21 cellular contexts compared by ENCODE assay signal in the genomic region with DNA sequence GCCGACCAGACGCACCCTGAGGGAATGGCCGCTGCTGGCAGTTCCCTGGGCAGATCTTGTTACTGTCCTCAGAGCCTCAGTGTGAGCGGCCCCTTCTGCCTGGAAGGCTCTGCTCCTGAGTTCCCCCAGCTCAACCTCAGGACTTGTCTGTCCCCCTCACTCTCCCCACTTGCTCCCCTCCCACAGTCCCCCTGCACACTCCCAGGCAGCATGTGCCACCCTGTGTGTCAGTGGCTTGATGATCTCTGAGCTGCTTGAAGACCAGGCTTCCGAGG.
"Had no signal": no experiment of that assay in that cellular context is flagged by ENCODE, and none has a peak within 500 bp of the region (broad histone marks: within the 10 kb centered on the region; RNA-seq: fewer than 3 reads in every experiment).

No MANE protein-coding gene starts in this region.

- H3K36me3 ChIP-seq: brain microvascular endothelial cell, thoracic aorta, upper lobe of right lung had no signal

- H3K36me3 Mint-ChIP-seq: activated CD8-positive, alpha-beta memory T cell treated with anti-CD3 and anti-CD28 coated beads, Interleukin-2, amount 10 ng/mL, durations not matched to agents 7 days and 5 days; memory B cell had no signal

- H3K27ac Mint-ChIP-seq: activated CD4-positive, alpha-beta T cell treated with anti-CD3 and anti-CD28 coated beads, Interleukin-2, amount 10 ng/mL, durations not matched to agents 24 days and 14 days; activated CD8-positive, alpha-beta memory T cell treated with anti-CD3 and anti-CD28 coated beads, Interleukin-2, amount 10 ng/mL, durations not matched to agents 7 days and 5 days; activated CD8-positive, alpha-beta T cell treated with anti-CD3 and anti-CD28 coated beads for 36 hours; activated T-helper 1 cell treated with anti-CD3 and anti-CD28 coated beads, Interleukin-12 subunit alpha, Interleukin-12 subunit beta, Interleukin-2, Interleukin-4 antibody, amounts not matched to agents 30 ng/mL and 10 ng/mL and 1 ng/mL, durations not matched to agents 14 hours and 24 hours and 36 hours; effector memory CD8-positive, alpha-beta T cell; memory B cell had no signal

- DNase-seq: activated CD4-positive, alpha-beta T cell treated with anti-CD3 and anti-CD28 coated beads, Interleukin-2, amount 10 ng/mL, durations not matched to agents 24 days and 14 days; activated CD8-positive, alpha-beta memory T cell treated with anti-CD3 and anti-CD28 coated beads, Interleukin-2, amount 10 ng/mL, durations not matched to agents 7 days and 5 days; activated CD8-positive, alpha-beta T cell treated with anti-CD3 and anti-CD28 coated beads for 36 hours; activated gamma-delta T cell; aorta; brain microvascular endothelial cell; caudate nucleus; effector memory CD8-positive, alpha-beta T cell; foreskin melanocyte; left cardiac atrium; stimulated activated CD4-positive, alpha-beta T cell treated with anti-CD3 and anti-CD28 coated beads, Interleukin-4, amount 100 ng/mL, for 24 hours; stimulated activated naive CD4-positive, alpha-beta T cell treated with Interleukin-2 at 50 U/mL for 16 hours; T-helper 2 cell; upper lobe of right lung had no signal

- H3K9me3 ChIP-seq: thoracic aorta, upper lobe of right lung had no signal

- FAIRE-seq: endothelial cell of umbilical vein, islet of Langerhans had no signal

- ATAC-seq: activated CD8-positive, alpha-beta memory T cell treated with anti-CD3 and anti-CD28 coated beads, Interleukin-2, amount 10 ng/mL, durations not matched to agents 7 days and 5 days; effector memory CD8-positive, alpha-beta T cell; left cardiac atrium; upper lobe of right lung had no signal

- H3K27me3 Mint-ChIP-seq: activated CD4-positive, alpha-beta T cell treated with anti-CD3 and anti-CD28 coated beads, Interleukin-2, amount 10 ng/mL, durations not matched to agents 24 days and 14 days; activated CD8-positive, alpha-beta T cell treated with anti-CD3 and anti-CD28 coated beads for 36 hours; effector memory CD8-positive, alpha-beta T cell; memory B cell had no signal

- H3K27ac ChIP-seq: brain microvascular endothelial cell, hepatocyte, thoracic aorta, upper lobe of right lung had no signal

- H3K4me3 ChIP-seq: hepatocyte, thoracic aorta, upper lobe of right lung had no signal

- H3K4me1 Mint-ChIP-seq: memory B cell had no signal

- H3K4me1 ChIP-seq: upper lobe of right lung had no signal

- H3K9me3 Mint-ChIP-seq: activated CD4-positive, alpha-beta T cell treated with anti-CD3 and anti-CD28 coated beads, Interleukin-2, amount 10 ng/mL, durations not matched to agents 24 days and 14 days; activated CD8-positive, alpha-beta T cell treated with anti-CD3 and anti-CD28 coated beads for 36 hours; activated naive CD4-positive, alpha-beta T cell treated with anti-CD3 and anti-CD28 coated beads, Interleukin-2, amount 50 U/mL, for 72 hours; activated T-helper 1 cell treated with anti-CD3 and anti-CD28 coated beads, Interleukin-12 subunit alpha, Interleukin-12 subunit beta, Interleukin-2, Interleukin-4 antibody, amounts not matched to agents 30 ng/mL and 10 ng/mL and 1 ng/mL, durations not matched to agents 14 hours and 24 hours and 36 hours; memory B cell had no signal

- H3K27me3 ChIP-seq: brain microvascular endothelial cell, hepatocyte had no signal

- H3K4me3 Mint-ChIP-seq: activated CD4-positive, alpha-beta T cell treated with anti-CD3 and anti-CD28 coated beads, Interleukin-2, amount 10 ng/mL, durations not matched to agents 24 days and 14 days; activated CD8-positive, alpha-beta memory T cell treated with anti-CD3 and anti-CD28 coated beads, Interleukin-2, amount 10 ng/mL, durations not matched to agents 7 days and 5 days; activated CD8-positive, alpha-beta T cell treated with anti-CD3 and anti-CD28 coated beads for 36 hours; activated T-helper 1 cell treated with anti-CD3 and anti-CD28 coated beads, Interleukin-12 subunit alpha, Interleukin-12 subunit beta, Interleukin-2, Interleukin-4 antibody, amounts not matched to agents 30 ng/mL and 10 ng/mL and 1 ng/mL, durations not matched to agents 14 hours and 24 hours and 36 hours; effector memory CD8-positive, alpha-beta T cell; memory B cell had no signal
